In the genomic region with DNA sequence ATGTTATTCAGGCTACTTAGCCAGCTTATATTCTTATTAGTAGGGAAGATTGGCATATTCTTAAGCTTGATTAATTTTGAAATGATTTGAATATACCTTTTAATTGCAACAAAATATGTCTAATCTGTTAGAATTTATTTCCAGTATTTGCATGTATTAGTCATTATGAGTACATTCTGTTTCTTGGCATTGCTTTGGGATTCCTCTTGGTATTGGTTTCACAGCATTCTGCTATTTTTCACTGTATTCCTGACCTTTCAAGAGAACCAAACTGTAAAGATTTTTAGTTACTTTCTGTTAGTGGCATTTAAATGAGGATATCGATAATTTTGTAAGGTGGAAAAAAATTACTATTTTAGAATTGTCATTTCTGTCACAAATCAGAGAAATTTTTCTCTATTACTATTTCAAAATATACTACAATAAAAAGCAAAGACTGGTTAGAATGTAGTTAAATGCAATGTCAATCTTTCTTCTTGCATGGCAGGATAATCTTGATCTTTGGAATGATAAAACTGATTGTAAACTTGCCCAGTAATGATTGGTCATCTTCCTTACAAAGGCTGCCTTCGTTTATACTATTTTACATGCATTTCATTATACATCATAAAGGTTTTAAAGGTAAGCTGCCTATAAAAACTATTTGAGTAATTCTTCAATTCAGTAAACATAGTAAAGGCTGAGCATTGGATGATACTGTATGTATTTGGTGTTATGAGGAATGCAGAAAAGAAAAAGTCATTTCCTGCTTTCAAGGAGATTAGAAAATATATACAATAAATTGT, we compare ENCODE assay signal across 15 cellular contexts.
DNase-seq lines count a peak whose midpoint lies in the region; ATAC-seq and TF ChIP-seq lines count a peak whose summit lies in the region.
"Had no signal": no experiment of that assay in that cellular context is flagged by ENCODE, and none has a peak within 500 bp of the region (broad histone marks: within the 10 kb centered on the region; RNA-seq: fewer than 3 reads in every experiment).

No MANE protein-coding gene starts in this region.

- no peak overlapping the region for H4K8ac ChIP-seq in neuronal stem cell (ENCODE audit: low read depth, low read length)

- H3K14ac ChIP-seq in neuronal stem cell (ENCODE audit: low read length) = no peak overlapping the region

- H3K4me3 Mint-ChIP-seq in brain = peak overlapping the region in 4 of 5 experiments; percentile 28 to 78 (median 72)

- H3K27me3 Mint-ChIP-seq in brain = peaks cover under 1% of the 10 kb centered on the region

- no peaks in the 10 kb centered on the region for H3K27me3 ChIP-seq in neuronal stem cell (ENCODE audit: control insufficient read depth in 3 of 3, insufficient read depth in 3 of 3, low read depth in 1 of 3, low read length in 3 of 3)
- H3K27me3 ChIP-seq: BLaER1, brain microvascular endothelial cell, MG63 had no signal

- H3K4me2 ChIP-seq in neuronal stem cell (ENCODE audit: insufficient read depth, low read length, poor library complexity, severe bottlenecking) = no peak overlapping the region
- H3K4me2 ChIP-seq: BLaER1 had no signal

- H3K79me1 ChIP-seq in neuronal stem cell (ENCODE audit: low read depth, low read length) = no peaks in the 10 kb centered on the region

- H2BK12ac ChIP-seq in neuronal stem cell (ENCODE audit: low read length) = no peak overlapping the region

- H3K4me1 Mint-ChIP-seq in brain = peaks cover 54% of the 10 kb centered on the region

- H3K18ac ChIP-seq in neuronal stem cell (ENCODE audit: low read length) = no peak overlapping the region

- H3K36me3 Mint-ChIP-seq in brain = no peaks in the 10 kb centered on the region
- H3K36me3 Mint-ChIP-seq: activated CD8-positive, alpha-beta memory T cell treated with anti-CD3 and anti-CD28 coated beads, Interleukin-2, amount 10 ng/mL, durations not matched to agents 7 days and 5 days had no signal

- no peak overlapping the region for H3K27ac ChIP-seq in neuronal stem cell (replicated peaks; ENCODE audit: low read length)
- H3K27ac ChIP-seq: BLaER1, brain microvascular endothelial cell had no signal

- intact Hi-C loops in mucosa of descending colon (cut with DNase I, micrococcal nuclease) = no loop called here

- WGBS in neuronal stem cell (ENCODE audit: extremely low coverage in 2 of 2, insufficient read length in 2 of 2, insufficient replicate concordance in 1 of 2), 2 donors = no CpG with 5 or more reads among the region's 2 CpGs

- H4K91ac ChIP-seq in neuronal stem cell (ENCODE audit: low read depth, low read length, poor library complexity) = no peak overlapping the region

- no peak overlapping the region for H3K9ac ChIP-seq in neuronal stem cell (ENCODE audit: low read depth, low read length, poor library complexity)
- H3K9ac ChIP-seq: BLaER1 had no signal

- H2AK5ac ChIP-seq in neuronal stem cell (ENCODE audit: low read depth, low read length) = no peak overlapping the region

- no peak overlapping the region for H2BK5ac ChIP-seq in neuronal stem cell (ENCODE audit: low read length)

- H3K4me3 ChIP-seq in mucosa of descending colon (no peak overlapping the region), neuronal stem cell (ENCODE audit: low read length in 2 of 2) (no peak overlapping the region)
- H3K4me3 ChIP-seq: BLaER1 had no signal

- TF ChIP-seq CTCF in brain (conservative IDR thresholded peaks at IDR 0.05) (no peak), mucosa of descending colon (IDR thresholded peaks at IDR 0.05) (no peak)

- H3K4ac ChIP-seq in neuronal stem cell (ENCODE audit: low read length) = no peak overlapping the region

- H3K9me3 ChIP-seq in mucosa of descending colon = no peaks in the 10 kb centered on the region
- H3K9me3 ChIP-seq in neuronal stem cell (replicated peaks in 1 of 2; ENCODE audit: control insufficient read depth in 2 of 2, insufficient read depth in 1 of 2, low read depth in 1 of 2, low read length in 2 of 2) = no peaks in the 10 kb centered on the region
- H3K9me3 ChIP-seq: BLaER1, MG63 had no signal

- peak overlapping the region in 3 of 5 experiments; percentile 16 to 78 (median 70) for H3K27ac Mint-ChIP-seq in brain
- H3K27ac Mint-ChIP-seq: activated CD8-positive, alpha-beta memory T cell treated with anti-CD3 and anti-CD28 coated beads, Interleukin-2, amount 10 ng/mL, durations not matched to agents 7 days and 5 days had no signal

- H3K4me1 ChIP-seq in mucosa of descending colon (ENCODE audit: low read depth) (peaks cover 26% of the 10 kb centered on the region), neuronal stem cell (ENCODE audit: control insufficient read depth in 2 of 2, insufficient read depth in 1 of 2, low read depth in 1 of 2, low read length in 2 of 2) (no peaks in the 10 kb centered on the region)
- H3K4me1 ChIP-seq: BLaER1 had no signal

- H3K23ac ChIP-seq in neuronal stem cell (ENCODE audit: low read depth, low read length, poor library complexity) = no peak overlapping the region

- DNase-seq in EL (peak; percentile 14), NCI-H1048 (lab: John Stamatoyannopoulos, UW) (peak; percentile 5), mucosa of descending colon (no peak), neuronal stem cell (ENCODE audit: low spot score) (no peak), NK-92 (lab: John Stamatoyannopoulos, UW; ENCODE audit: unreplicated experiment) (no peak)
- DNase-seq: activated CD8-positive, alpha-beta memory T cell treated with anti-CD3 and anti-CD28 coated beads, Interleukin-2, amount 10 ng/mL, durations not matched to agents 7 days and 5 days; brain microvascular endothelial cell; left ventricle myocardium superior; MG63; NCI-H2029 treated with DMSO at 0.1 percent for 48 hours had no signal

- H2BK120ac ChIP-seq in neuronal stem cell (ENCODE audit: low read depth, low read length) = no peak overlapping the region

- no peak overlapping the region for H2BK15ac ChIP-seq in neuronal stem cell (ENCODE audit: low read length)

- no peak overlapping the region for H2AFZ ChIP-seq in neuronal stem cell (ENCODE audit: low read length)

- ATAC-seq in mucosa of descending colon = peak; percentile 84
- no peak for ATAC-seq in GM18868 (IDR thresholded peaks at IDR 0.05; ENCODE audit: unreplicated experiment)
- no peak for ATAC-seq in HG03432 (IDR thresholded peaks at IDR 0.05; ENCODE audit: unreplicated experiment)
- ATAC-seq: activated CD4-positive, CD25-positive, alpha-beta regulatory T cell treated with anti-CD3 and anti-CD28 coated beads, Interleukin-2, amount 50 U/mL, for 24 hours; activated CD8-positive, alpha-beta memory T cell treated with anti-CD3 and anti-CD28 coated beads, Interleukin-2, amount 10 ng/mL, durations not matched to agents 7 days and 5 days; left ventricle myocardium superior had no signal

- H3K9me3 Mint-ChIP-seq in brain = peaks cover 0 to 1% (median 0%) of the 10 kb centered on the region in 5 experiments

- no peaks in the 10 kb centered on the region for H3K36me3 ChIP-seq in mucosa of descending colon (ENCODE audit: low read depth)
- no peaks in the 10 kb centered on the region for H3K36me3 ChIP-seq in neuronal stem cell (replicated peaks in 1 of 2; ENCODE audit: control insufficient read depth in 2 of 2, insufficient read depth in 2 of 2, low read length in 2 of 2)
- H3K36me3 ChIP-seq: BLaER1, brain microvascular endothelial cell, MG63 had no signal

Comparison
In these comparisons a context has a peak if more than half of its experiments do, and no peak if none do; other contexts are left out.
1. DNase-seq: peak in EL (single experiment) and NCI-H1048 (single experiment); none in mucosa of descending colon (0 of 3), neuronal stem cell (single experiment) and NK-92 (single experiment).